In the genomic region with DNA sequence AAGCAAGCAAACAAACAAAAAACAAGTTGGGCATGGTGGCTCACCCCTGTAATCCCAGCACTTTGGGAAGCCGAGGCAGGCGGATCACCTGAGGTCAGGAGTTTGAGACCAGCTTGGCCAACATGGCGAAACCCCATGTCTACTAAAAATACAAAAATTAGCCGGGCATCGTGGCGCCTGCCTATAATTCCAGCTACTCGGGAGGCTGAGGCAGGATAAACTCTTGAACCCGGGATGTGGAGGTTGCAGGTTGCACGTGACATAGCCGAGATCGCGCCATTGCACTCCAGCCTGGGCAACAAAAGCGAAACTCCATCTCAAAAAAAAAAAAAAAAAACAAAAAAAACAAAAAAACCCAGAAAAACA, we compare ENCODE assay signal across 8 cellular contexts. TPM values are rescaled to one million over a fixed set of nuclear protein-coding genes. Genes with fewer than 3 reads are reported as not detected.
DNase-seq lines count a peak whose midpoint lies in the region; ATAC-seq, FAIRE-seq and TF ChIP-seq lines count a peak whose summit lies in the region.
"Not testable (repeated sequence)": the region's sequence is repeated elsewhere in the genome, so short reads cannot be mapped to it uniquely, and the experiment has no call there.

No MANE protein-coding gene starts in this region.

- H3K4me3 ChIP-seq in colonic mucosa (peak overlapping the region; percentile 94), keratinocyte (ENCODE audit: control insufficient read depth in 2 of 3, extremely low read depth in 1 of 3, insufficient read depth in 2 of 3, low read depth in 1 of 3, low read length in 3 of 3) (peak overlapping the region; percentile 53 to 91 (median 83)), retinal pigment epithelial cell (ENCODE audit: low read length) (peak overlapping the region; percentile 69), aorta (ENCODE audit: low read length in 2 of 2) (peak overlapping the region; percentile 35 to 69)

- dilution Hi-C loops in keratinocyte (cut with MboI; ENCODE audit: extremely low pct_ligation_motif_present, low sequenced_read_pairs), result not testable (repeated sequence)

- not testable (repeated sequence) for H3K4me1 ChIP-seq in colonic mucosa; aorta (ENCODE audit: control insufficient read depth in 1 of 2, insufficient read depth in 2 of 2, low read length in 2 of 2)
- H3K4me1 ChIP-seq in keratinocyte (ENCODE audit: control insufficient read depth, extremely low read depth, insufficient read depth, low read length), result peaks cover 10% of the 10 kb centered on the region

- H3K27me3 Mint-ChIP-seq in activated CD4-positive, alpha-beta memory T cell treated with anti-CD3 and anti-CD28 coated beads, Interleukin-2, amount 10 ng/mL, durations not matched to agents 7 days and 5 days, result not testable (repeated sequence)

- not testable (repeated sequence) for FAIRE-seq in keratinocyte (lab: Jason Lieb, UNC)

- H2AFZ ChIP-seq in keratinocyte (ENCODE audit: control insufficient read depth, low read length), result peak overlapping the region; percentile 98

- H4K20me1 ChIP-seq in keratinocyte (ENCODE audit: control insufficient read depth, extremely low read depth, insufficient read depth, low read length), result not testable (repeated sequence)

- H3K9ac ChIP-seq in colonic mucosa (ENCODE audit: low read depth in 2 of 2, low read length in 2 of 2) (peak overlapping the region in 1 of 2 donors; percentile 26), keratinocyte (ENCODE audit: control insufficient read depth, extremely low read depth, insufficient read depth, low read length) (peak overlapping the region; percentile 93)

- H3K4me3 Mint-ChIP-seq in activated CD4-positive, alpha-beta memory T cell treated with anti-CD3 and anti-CD28 coated beads, Interleukin-2, amount 10 ng/mL, durations not matched to agents 7 days and 5 days, result peak overlapping the region; percentile 79

- not testable (repeated sequence) for H3K9me3 ChIP-seq in colonic mucosa; keratinocyte (ENCODE audit: control insufficient read depth, low read depth, low read length); aorta (ENCODE audit: control insufficient read depth, low read length)

- H3K4me1 Mint-ChIP-seq in activated CD4-positive, alpha-beta memory T cell treated with anti-CD3 and anti-CD28 coated beads, Interleukin-2, amount 10 ng/mL, durations not matched to agents 7 days and 5 days, result peaks cover 37% of the 10 kb centered on the region

- TF ChIP-seq CTCF in colonic mucosa (IDR thresholded peaks at IDR 0.05); keratinocyte (optimal IDR thresholded peaks at IDR 0.05 in 1 of 3, IDR thresholded peaks at IDR 0.05 in 1 of 3, conservative IDR thresholded peaks at IDR 0.05 in 1 of 3; ENCODE audit: extremely low read depth in 1 of 3, insufficient read depth in 2 of 3, low read length in 3 of 3); retinal pigment epithelial cell (conservative IDR thresholded peaks at IDR 0.05; ENCODE audit: low read depth, low read length): not testable (repeated sequence)

- peaks cover 29% of the 10 kb centered on the region for H3K79me2 ChIP-seq in keratinocyte (ENCODE audit: control insufficient read depth, insufficient read depth, low read length)

- not testable (repeated sequence) for H3K9me3 Mint-ChIP-seq in activated CD4-positive, alpha-beta memory T cell treated with anti-CD3 and anti-CD28 coated beads, Interleukin-2, amount 10 ng/mL, durations not matched to agents 7 days and 5 days

- not testable (repeated sequence) for H3K9me1 ChIP-seq in keratinocyte (ENCODE audit: control insufficient read depth, extremely low read depth, insufficient read depth, low read length)

- H3K27me3 ChIP-seq in colonic mucosa; keratinocyte (ENCODE audit: control insufficient read depth, extremely low read depth, insufficient read depth, low read length); aorta (ENCODE audit: control insufficient read depth in 1 of 2, insufficient read depth in 2 of 2, low read length in 1 of 2): not testable (repeated sequence)

- DNase-seq in NCI-H2227 treated with DMSO at 0.1 percent for 48 hours (lab: John Stamatoyannopoulos, UW) (peak; percentile 66), aorta (peak in 1 of 2 donors; percentile 59)
- DNase-seq in activated CD4-positive, alpha-beta memory T cell treated with anti-CD3 and anti-CD28 coated beads, Interleukin-2, amount 10 ng/mL, durations not matched to agents 7 days and 5 days, result peak; percentile 49
- not testable (repeated sequence) for DNase-seq in colonic mucosa; keratinocyte (ENCODE audit: low read depth, low spot score); retinal pigment epithelial cell (ENCODE audit: low read depth)

- intact Hi-C loops in colonic mucosa (cut with DNase I); aorta (cut with DNase I): not testable (repeated sequence)

- 63 to 69% methylated on average over 12 to 13 of the region's 13 CpGs for WGBS in aorta, 2 donors

- peak overlapping the region; percentile 90 for H3K4me2 ChIP-seq in keratinocyte (ENCODE audit: control insufficient read depth, extremely low read depth, insufficient read depth, low read depth, low read length)

- CTCF ChIA-PET in activated CD4-positive, alpha-beta memory T cell treated with anti-CD3 and anti-CD28 coated beads, Interleukin-2, amount 10 ng/mL, durations not matched to agents 7 days and 5 days (lab: Charles Lee), result interaction anchor here (0.6 to 1.6 kb wide), 5 partner anchors 17 to 619 kb away, joined by 3 to 9 read pairs (median 3); no protein-coding TSS in a partner anchor

- not testable (repeated sequence) for H3K36me3 ChIP-seq in colonic mucosa; aorta (ENCODE audit: control insufficient read depth in 1 of 2, insufficient read depth in 2 of 2, low read length in 1 of 2)
- peaks cover 0 to 11% of the 10 kb centered on the region in 2 experiments for H3K36me3 ChIP-seq in keratinocyte (ENCODE audit: control insufficient read depth in 2 of 2, extremely low read depth in 1 of 2, insufficient read depth in 2 of 2, low read length in 2 of 2)

- H3K27ac Mint-ChIP-seq in activated CD4-positive, alpha-beta memory T cell treated with anti-CD3 and anti-CD28 coated beads, Interleukin-2, amount 10 ng/mL, durations not matched to agents 7 days and 5 days, result peak overlapping the region; percentile 73

- H3K36me3 Mint-ChIP-seq in activated CD4-positive, alpha-beta memory T cell treated with anti-CD3 and anti-CD28 coated beads, Interleukin-2, amount 10 ng/mL, durations not matched to agents 7 days and 5 days (ENCODE audit: low read depth), result peaks cover 29% of the 10 kb centered on the region

- ATAC-seq in GM18508 (IDR thresholded peaks at IDR 0.05; ENCODE audit: insufficient read depth, unreplicated experiment) (peak; percentile 13), HG02870 (IDR thresholded peaks at IDR 0.05; ENCODE audit: unreplicated experiment) (peak; percentile 20), aorta (ENCODE audit: low FRiP score) (peak; percentile 11)

- POLR2A ChIA-PET in activated CD4-positive, alpha-beta memory T cell treated with anti-CD3 and anti-CD28 coated beads, Interleukin-2, amount 10 ng/mL, durations not matched to agents 7 days and 5 days (lab: Charles Lee), result interaction anchor here (0.6 to 2.5 kb wide), 10 partner anchors 9 to 798 kb away, joined by 3 to 35 read pairs (median 4); a partner anchor contains a TSS

- H3K27ac ChIP-seq in colonic mucosa; aorta (ENCODE audit: low read depth in 1 of 2, low read length in 2 of 2): not testable (repeated sequence)
- H3K27ac ChIP-seq in keratinocyte (ENCODE audit: control insufficient read depth, insufficient read depth, low read length), result peak overlapping the region; percentile 88

RNA-seq across cellular contexts. Expression of a gene that starts 0.6 kb away (rescaled TPM):
- 100 to 1,000 TPM; 129 to 140 TPM for total RNA-seq in activated CD4-positive, alpha-beta memory T cell treated with anti-CD3 and anti-CD28 coated beads, Interleukin-2, amount 10 ng/mL, durations not matched to agents 7 days and 5 days
- total RNA-seq in colonic mucosa, result 100 to 1,000 TPM in 1 of 2 donors, 10 to 100 TPM in 1; 68.8 to 148 TPM
- polyA plus RNA-seq in keratinocyte, result 74.3 to 185 TPM (median 110 TPM) in 3 replicates
- polyA plus RNA-seq in keratinocyte (2011; ENCODE audit: low read depth), result 214 TPM
- polyA plus RNA-seq in keratinocyte (2011; cell fraction: cytosol; rRNA removed), result 126 and 166 TPM in 2 replicates
- 163 and 180 TPM in 2 replicates for polyA plus RNA-seq in keratinocyte (2011; cell fraction: nucleus; rRNA removed)
- 128 and 203 TPM in 2 replicates for polyA plus RNA-seq in keratinocyte (2012; ENCODE audit: low replicate concordance)
- 119 to 216 TPM (median 133 TPM) in 3 replicates for polyA minus RNA-seq in keratinocyte
- polyA minus RNA-seq in keratinocyte (2011; cell fraction: cytosol; rRNA and poly(A)+ RNA removed), result 78.1 TPM
- polyA minus RNA-seq in keratinocyte (2011; cell fraction: nucleus; rRNA and poly(A)+ RNA removed), result 39.4 and 97.0 TPM in 2 replicates
- 10 to 100 TPM; 40.3 to 41.0 TPM for total RNA-seq in aorta
- polyA plus RNA-seq in aorta, result 10 to 100 TPM; 45.6 to 66.2 TPM
